22 cellular contexts compared by ENCODE assay signal in the genomic region with DNA sequence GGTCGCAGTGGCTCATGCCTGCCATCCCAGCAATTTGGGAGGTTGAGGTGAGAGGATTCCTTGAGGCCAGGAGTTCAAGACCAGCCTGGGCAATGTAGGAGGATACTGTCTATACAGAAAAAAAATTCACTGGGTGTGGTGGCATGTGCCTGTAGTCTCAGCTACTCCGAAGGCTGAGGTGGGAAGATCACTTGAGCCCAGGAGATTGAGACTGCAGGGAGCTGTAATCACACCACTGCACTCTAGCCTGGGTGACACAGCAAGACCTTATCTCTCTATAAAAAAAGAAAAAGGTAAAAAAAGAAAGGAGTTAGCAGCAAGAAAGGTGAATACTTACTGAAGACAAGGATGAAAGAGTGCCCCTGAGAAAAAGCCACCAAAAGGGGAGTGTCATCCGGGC. TPM values are rescaled to one million over a fixed set of nuclear protein-coding genes. Genes with fewer than 3 reads are reported as not detected.
A peak's percentile ranks its signal among the peaks of the same experiment; 100 is the strongest.
DNase-seq lines count a peak whose midpoint lies in the region; ATAC-seq, FAIRE-seq and TF ChIP-seq lines count a peak whose summit lies in the region.
"Had no signal": no experiment of that assay in that cellular context is flagged by ENCODE, and none has a peak within 500 bp of the region (broad histone marks: within the 10 kb centered on the region; RNA-seq: fewer than 3 reads in every experiment).

No MANE protein-coding gene starts in this region.

- H3K4me3 ChIP-seq in Panc1 (ENCODE audit: low read depth in 2 of 2, low read length in 2 of 2): no peak overlapping the region
- no peak overlapping the region for H3K4me3 ChIP-seq in K562
- H3K4me3 ChIP-seq: BLaER1 had no signal

- H3K27me3 ChIP-seq in Panc1 (ENCODE audit: control insufficient read depth, insufficient read depth, low read length) (no peaks in the 10 kb centered on the region), K562 (ENCODE audit: control insufficient read depth in 2 of 2, insufficient read depth in 2 of 2, low read length in 2 of 2) (peaks cover 4 to 5% of the 10 kb centered on the region in 2 experiments; a peak in 3 of 5 replicates)
- H3K27me3 ChIP-seq: BE2C, BLaER1 had no signal

- H3K9ac ChIP-seq in K562 (ENCODE audit: insufficient read depth in 1 of 2, low read depth in 2 of 2, low read length in 2 of 2): no peak overlapping the region
- H3K9ac ChIP-seq: BLaER1 had no signal

- H2AFZ ChIP-seq in K562 (ENCODE audit: low read depth, low read length): no peak overlapping the region

- H3K36me3 ChIP-seq in Panc1 (ENCODE audit: control insufficient read depth, insufficient read depth, low read length) (no peaks in the 10 kb centered on the region), K562 (ENCODE audit: control insufficient read depth, insufficient read depth, low read length) (no peaks in the 10 kb centered on the region)
- H3K36me3 ChIP-seq: BE2C, BLaER1 had no signal

- TF ChIP-seq CTCF in Panc1 (IDR thresholded peaks at IDR 0.05) (no peak), K562 (IDR thresholded peaks at IDR 0.05 in 2 of 3, conservative IDR thresholded peaks at IDR 0.05 in 1 of 3; ENCODE audit: insufficient read depth in 2 of 3, low read depth in 1 of 3, low read length in 3 of 3) (no peak), GM13977 (IDR thresholded peaks at IDR 0.05; ENCODE audit: extremely low read depth, insufficient read depth, missing control alignments) (no peak)

- H3K4me1 ChIP-seq in Panc1 (ENCODE audit: control insufficient read depth, insufficient read depth, low read length) (peaks cover 38% of the 10 kb centered on the region), K562 (replicated peaks in 1 of 2; ENCODE audit: control insufficient read depth in 2 of 2, insufficient read depth in 2 of 2, low read length in 2 of 2) (no peaks in the 10 kb centered on the region)
- H3K4me1 ChIP-seq: BE2C had no signal

- BruUV-seq in Panc1 (replicated peaks; lab: Mats Ljungman, UMichigan) (no TSS peak), K562 (replicated peaks; lab: Mats Ljungman, UMichigan) (no TSS peak)

- in situ Hi-C loops in Panc1 (cut with HindIII; ENCODE audit: low pct_unique_long_range_greater_than_20kb, low sequenced_read_pairs) (loop anchor here (25.0 kb wide), 1 partner anchor 387 kb away; no protein-coding TSS in a partner anchor), K562 (cut with MboI) (loop anchor here (10.0 kb wide), 1 partner anchor 395 kb away; no protein-coding TSS in a partner anchor), GM13977 (cut with MboI; ENCODE audit: low pct_unique_long_range_greater_than_20kb, low sequenced_read_pairs, unreplicated experiment) (loop anchor here (25.0 kb wide), 2 partner anchors 387 to 712 kb away; no protein-coding TSS in a partner anchor)

- no peak for TF ChIP-seq POLR2A in K562 (conservative IDR thresholded peaks at IDR 0.05)

- 6% methylated on average over 3 of the region's 3 CpGs for WGBS in K562 (ENCODE audit: insufficient coverage, low coverage, missing lambda C conversion rate)

- POLR2A ChIA-PET in Panc1 (lab: Charles Lee): no interaction called here
- POLR2A ChIA-PET in K562 (lab: Yijun Ruan, JAX): interaction anchor here (0.6 kb wide), 1 partner anchor 1151 kb away, joined by 3 read pairs; no protein-coding TSS in a partner anchor

- intact Hi-C loops in Panc1 (cut with micrococcal nuclease; ENCODE audit: unreplicated experiment): no loop called here
- intact Hi-C loops in K562 (cut with micrococcal nuclease): loop anchor here (10.0 kb wide), 1 partner anchor 405 kb away; the partner anchor contains the start of gene ZNHIT6

- H4K20me1 ChIP-seq in K562 (replicated peaks; ENCODE audit: control insufficient read depth, insufficient read depth, low read length): no peaks in the 10 kb centered on the region
- H4K20me1 ChIP-seq: BLaER1 had no signal

- CTCF ChIA-PET in Panc1 (lab: Charles Lee): no interaction called here
- CTCF ChIA-PET in K562 (lab: Yijun Ruan, JAX; ENCODE audit: low intra/inter-chr PET ratio): no interaction called here

- peak overlapping the region; percentile 89; the same call in 1 of the 2 replicates for H3K27ac ChIP-seq in Panc1 (ENCODE audit: low read length)
- no peak overlapping the region for H3K27ac ChIP-seq in K562 (ENCODE audit: extremely low read depth, low read depth, low read length)
- H3K27ac ChIP-seq: BLaER1 had no signal

- no peak for TF ChIP-seq EP300 in K562 (IDR thresholded peaks at IDR 0.05; ENCODE audit: low read length)

- H3K4me2 ChIP-seq in K562 (ENCODE audit: insufficient read depth, low read length): no peak overlapping the region
- H3K4me2 ChIP-seq: BLaER1 had no signal

- TF ChIP-seq RAD21 in K562 (CRISPR knock-in tag; conservative IDR thresholded peaks at IDR 0.05 in 1 of 2, IDR thresholded peaks at IDR 0.05 in 1 of 2): no peak

- no peak for FAIRE-seq in K562 (lab: Jason Lieb, UNC)
- FAIRE-seq: A204.1, D721Med, G401.6, GM12891, GM18507 had no signal

- H3K79me2 ChIP-seq in K562 (ENCODE audit: control insufficient read depth, insufficient read depth, low read length): no peaks in the 10 kb centered on the region

- DNase-seq in Panc1 (ENCODE audit: low read depth, low spot score) (no peak), K562 (ENCODE audit: extremely low read depth in 1 of 4, low spot score in 3 of 4) (no peak), medulla oblongata (ENCODE audit: extremely low spot score) (no peak), GM13977 (ENCODE audit: low spot score) (no peak)
- no peak for DNase-seq in activated CD8-positive, alpha-beta memory T cell treated with anti-CD3 and anti-CD28 coated beads, Interleukin-2, amount 50 U/mL, for 48 hours
- DNase-seq: 8988T; ACHN; BE2C; C1 segment of cervical spinal cord; Caco-2; Calu3; CD4-positive, alpha-beta memory T cell; CD4-positive, CD25-positive, alpha-beta regulatory T cell; CD8-positive, alpha-beta memory T cell; DMS79 treated with DMSO at 0.1 percent for 48 hours; GF-D8 had no signal

- no peaks in the 10 kb centered on the region for H3K9me1 ChIP-seq in K562 (ENCODE audit: control insufficient read depth, insufficient read depth, low read length)

- H3K9me3 ChIP-seq in Panc1 (ENCODE audit: control insufficient read depth, insufficient read depth, low read depth, low read length): no peaks in the 10 kb centered on the region
- no peaks in the 10 kb centered on the region for H3K9me3 ChIP-seq in K562 (replicated peaks; ENCODE audit: control insufficient read depth, insufficient read depth, low read depth, low read length)
- H3K9me3 ChIP-seq: BE2C, BLaER1, Caco-2 had no signal

- ATAC-seq in Panc1 (no peak), K562 (no peak)

TF ChIP-seq in K562, 482 proteins besides CTCF, POLR2A, EP300 and RAD21:
- TF ChIP-seq RCOR1 (IDR thresholded peaks at IDR 0.05; ENCODE audit: borderline replicate concordance in 1 of 2, low read depth in 2 of 2, low read length in 2 of 2): peak in 1 of 2 experiments; percentile 51; a peak in 1 of 4 replicates
- TF ChIP-seq TAL1 (IDR thresholded peaks at IDR 0.05): 0 out of 2 replicates have a peak, but pooled peaks have one; percentile 18
- peak; percentile 39 for TF ChIP-seq CBFA2T3 (IDR thresholded peaks at IDR 0.05)
- no peak for TF ChIP-seq TEAD1 (CRISPR knock-in tag; IDR thresholded peaks at IDR 0.05)
- peak in 1 of 2 experiments; percentile 9; a peak in 1 of 4 replicates for TF ChIP-seq KDM1A (IDR thresholded peaks at IDR 0.05)
- TF ChIP-seq NFE2 (IDR thresholded peaks at IDR 0.05; ENCODE audit: low read depth): peak; percentile 43; the same call in 1 of the 2 replicates

RNA-seq across cellular contexts. Expression of gene BCL10, which starts 23.7 kb away (rescaled TPM):
- total RNA-seq in Panc1 (2021; ENCODE audit: unreplicated experiment) (69.9 TPM), K562 (2014; rRNA removed) (10.0 and 11.1 TPM in 2 replicates), K562 (2014; rRNA removed; fragmentation: Illumina TruSeq; extraction: Trizol) (19.4 and 20.4 TPM in 2 replicates), K562 (2015; rRNA removed; fragmentation: Illumina TruSeq; extraction: Trizol) (16.4 and 18.6 TPM in 2 replicates), K562 (2021) (18.6 and 19.4 TPM in 2 replicates)
- 32.8 TPM for polyA plus RNA-seq in Panc1 (2012; ENCODE audit: insufficient read length)
- total RNA-seq in K562 (2011; cell fraction: chromatin; rRNA removed; ENCODE audit: low replicate concordance): 15.5 and 25.6 TPM in 2 replicates
- 14.5 and 15.4 TPM in 2 replicates for total RNA-seq in K562 (2011; cell fraction: nucleolus; rRNA removed)
- total RNA-seq in K562 (2011; cell fraction: nucleoplasm; rRNA removed): 19.9 and 25.6 TPM in 2 replicates
- polyA plus RNA-seq in K562 (2011; rRNA removed) (6.5 and 8.7 TPM in 2 replicates), K562 (2014; fragmentation: Illumina TruSeq; extraction: Trizol) (11.8 and 14.7 TPM in 2 replicates), K562 (2014; fragmentation: Nextera tagmentation; extraction: Ambion mirVana) (10 to 100 TPM; 10.6 to 12.3 TPM), K562 (2014; rRNA removed) (7.8 and 8.0 TPM in 2 replicates)
- 4.9 and 5.4 TPM in 2 replicates for polyA plus RNA-seq in K562 (2011; cell fraction: cytosol; rRNA removed)
- polyA plus RNA-seq in K562 (2011; cell fraction: nucleus; rRNA removed): 4.2 and 4.4 TPM in 2 replicates
- polyA plus RNA-seq in K562 (2012): 8.6 and 11.1 TPM in 2 replicates
- 14.0 and 16.5 TPM in 2 replicates for polyA minus RNA-seq in K562 (2011; rRNA and poly(A)+ RNA removed)
- polyA minus RNA-seq in K562 (2011; cell fraction: cytosol; rRNA and poly(A)+ RNA removed): 4.9 and 9.2 TPM in 2 replicates
- 19.5 and 31.8 TPM in 2 replicates for polyA minus RNA-seq in K562 (2011; cell fraction: nucleus; rRNA and poly(A)+ RNA removed)

RNA-seq across cellular contexts. Expression of gene C1orf52, which starts 40.7 kb away (rescaled TPM):
- total RNA-seq in Panc1 (2021; ENCODE audit: unreplicated experiment) (51.6 TPM), K562 (2014; rRNA removed) (36.1 and 58.6 TPM in 2 replicates), K562 (2014; rRNA removed; fragmentation: Illumina TruSeq; extraction: Trizol) (30.1 and 31.6 TPM in 2 replicates), K562 (2015; rRNA removed; fragmentation: Illumina TruSeq; extraction: Trizol) (33.2 and 34.7 TPM in 2 replicates), K562 (2021) (33.0 and 34.8 TPM in 2 replicates)
- polyA plus RNA-seq in Panc1 (2012; ENCODE audit: insufficient read length): 44.0 TPM
- total RNA-seq in K562 (2011; cell fraction: chromatin; rRNA removed; ENCODE audit: low replicate concordance): 24.3 and 26.2 TPM in 2 replicates
- total RNA-seq in K562 (2011; cell fraction: nucleolus; rRNA removed): 10.3 and 16.3 TPM in 2 replicates
- total RNA-seq in K562 (2011; cell fraction: nucleoplasm; rRNA removed): 15.6 and 17.2 TPM in 2 replicates
- polyA plus RNA-seq in K562 (2011; rRNA removed) (36.0 and 38.5 TPM in 2 replicates), K562 (2014; fragmentation: Illumina TruSeq; extraction: Trizol) (24.7 and 38.7 TPM in 2 replicates), K562 (2014; fragmentation: Nextera tagmentation; extraction: Ambion mirVana) (10 to 100 TPM; 17.0 to 22.5 TPM), K562 (2014; rRNA removed) (33.5 and 41.7 TPM in 2 replicates)
- 22.8 and 39.6 TPM in 2 replicates for polyA plus RNA-seq in K562 (2011; cell fraction: cytosol; rRNA removed)
- 40.2 and 52.5 TPM in 2 replicates for polyA plus RNA-seq in K562 (2011; cell fraction: nucleus; rRNA removed)
- 32.5 and 34.3 TPM in 2 replicates for polyA plus RNA-seq in K562 (2012)
- polyA minus RNA-seq in K562 (2011; rRNA and poly(A)+ RNA removed): 12.1 and 14.3 TPM in 2 replicates
- polyA minus RNA-seq in K562 (2011; cell fraction: cytosol; rRNA and poly(A)+ RNA removed): 19.7 and 21.9 TPM in 2 replicates
- polyA minus RNA-seq in K562 (2011; cell fraction: nucleus; rRNA and poly(A)+ RNA removed): 13.2 and 14.4 TPM in 2 replicates
